ENCODE assay signal across 12 cellular contexts in genomic region chr3:45552031-45552772, GRCh38. TPM values are rescaled to one million over a fixed set of nuclear protein-coding genes. Genes with fewer than 3 reads are reported as not detected.
DNase-seq lines count a peak whose midpoint lies in the region; ATAC-seq and TF ChIP-seq lines count a peak whose summit lies in the region.
"Had no signal": no experiment of that assay in that cellular context is flagged by ENCODE, and none has a peak within 500 bp of the region (broad histone marks: within the 10 kb centered on the region; RNA-seq: fewer than 3 reads in every experiment).

No MANE protein-coding gene starts in this region.

- H2BK5ac ChIP-seq in IMR-90 (ENCODE audit: low read depth, low read length, poor library complexity, severe bottlenecking) = peak overlapping the region; percentile 80

- intact Hi-C loops in IMR-90 (cut with micrococcal nuclease) = no loop called here
- intact Hi-C loops in activated CD8-positive, alpha-beta T cell treated with anti-CD3 and anti-CD28 coated beads for 36 hours (cut with micrococcal nuclease) = no loop called here

- CTCF ChIA-PET in IMR-90 (lab: Yijun Ruan, JAX) = interaction anchor here (1.3 kb wide), 1 partner anchor 108 kb away, joined by 3 read pairs; no protein-coding TSS in a partner anchor
- CTCF ChIA-PET in activated CD8-positive, alpha-beta T cell treated with anti-CD3 and anti-CD28 coated beads for 36 hours (lab: Charles Lee) = interaction anchor here (2.1 kb wide), 1 partner anchor 108 kb away, joined by 6 read pairs; no protein-coding TSS in a partner anchor

- peak overlapping the region; percentile 90 for H2BK120ac ChIP-seq in IMR-90 (ENCODE audit: low read depth, low read length)

- H2BK20ac ChIP-seq in IMR-90 (ENCODE audit: low read depth, low read length) = peak overlapping the region; percentile 91

- H3K27ac Mint-ChIP-seq in endothelial cell (ENCODE audit: unreplicated experiment) (peak overlapping the region; percentile 80), osteocyte (ENCODE audit: unreplicated experiment) (peak overlapping the region; percentile 56)
- H3K27ac Mint-ChIP-seq in activated CD8-positive, alpha-beta T cell treated with anti-CD3 and anti-CD28 coated beads for 36 hours = no peak overlapping the region
- H3K27ac Mint-ChIP-seq: T-cell had no signal

- ATAC-seq in IMR-90 (ENCODE audit: low read depth) (no peak), HG03159 (IDR thresholded peaks at IDR 0.05; ENCODE audit: unreplicated experiment) (no peak)
- no peak for ATAC-seq in activated CD8-positive, alpha-beta T cell treated with anti-CD3 and anti-CD28 coated beads for 36 hours
- ATAC-seq: T-cell had no signal

- H3K23ac ChIP-seq in IMR-90 (ENCODE audit: low read depth, low read length) = peak overlapping the region; percentile 27; the same call in 1 of the 2 replicates

- peak overlapping the region; percentile 51 for H2BK15ac ChIP-seq in IMR-90 (ENCODE audit: low read depth, low read length)

- DNase-seq in A172 (ENCODE audit: low spot score) (peak; percentile 19), IMR-90 (no peak), endothelial cell (ENCODE audit: low spot score) (no peak), osteocyte (ENCODE audit: extremely low spot score, unreplicated experiment) (no peak), NCI-H345 treated with DMSO at 0.1 percent for 48 hours (lab: John Stamatoyannopoulos, UW; ENCODE audit: unreplicated experiment) (no peak), iPS-NIHi7 (ENCODE audit: extremely low spot score) (no peak)
- no peak for DNase-seq in activated CD8-positive, alpha-beta T cell treated with anti-CD3 and anti-CD28 coated beads for 36 hours
- DNase-seq: activated gamma-delta T cell, NCI-H510A, T-cell had no signal

- H3K36me3 Mint-ChIP-seq in endothelial cell (ENCODE audit: low read depth, unreplicated experiment) (no peaks in the 10 kb centered on the region), osteocyte (ENCODE audit: unreplicated experiment) (peaks cover 6% of the 10 kb centered on the region)
- H3K36me3 Mint-ChIP-seq in activated CD8-positive, alpha-beta T cell treated with anti-CD3 and anti-CD28 coated beads for 36 hours (ENCODE audit: low read depth) = peaks cover 4% of the 10 kb centered on the region

- no peak overlapping the region for H3K9ac ChIP-seq in IMR-90 (ENCODE audit: low read depth, low read length)

- peak overlapping the region; percentile 90 for H2AK5ac ChIP-seq in IMR-90 (ENCODE audit: low read depth, low read length)

- peak overlapping the region; percentile 10 for H3K18ac ChIP-seq in IMR-90 (ENCODE audit: low read depth, low read length)

- no peak overlapping the region for H3K4me3 ChIP-seq in IMR-90 (ENCODE audit: insufficient read depth, low read depth, low read length)

- no peak for TF ChIP-seq RAD21 in IMR-90 (IDR thresholded peaks at IDR 0.05; ENCODE audit: low read length)

- peak overlapping the region; percentile 67 for H3K56ac ChIP-seq in IMR-90 (ENCODE audit: extremely low read depth, insufficient read depth, low read length)

- TF ChIP-seq CTCF in IMR-90 (conservative IDR thresholded peaks at IDR 0.05; ENCODE audit: low read depth, low read length) (no peak), endothelial cell (IDR thresholded peaks at IDR 0.05; ENCODE audit: unreplicated experiment) (no peak), osteocyte (IDR thresholded peaks at IDR 0.05) (no peak)
- TF ChIP-seq CTCF in activated CD8-positive, alpha-beta T cell treated with anti-CD3 and anti-CD28 coated beads for 36 hours (IDR thresholded peaks at IDR 0.05) = no peak

- BruUV-seq in IMR-90 (replicated peaks; lab: Mats Ljungman, UMichigan) = no TSS peak

- H3K4me3 Mint-ChIP-seq in endothelial cell (ENCODE audit: unreplicated experiment) = no peak overlapping the region
- H3K4me3 Mint-ChIP-seq in osteocyte (ENCODE audit: unreplicated experiment) = no peak overlapping the region
- H3K4me3 Mint-ChIP-seq in activated CD8-positive, alpha-beta T cell treated with anti-CD3 and anti-CD28 coated beads for 36 hours = no peak overlapping the region
- H3K4me3 Mint-ChIP-seq: T-cell had no signal

- H3K4me1 Mint-ChIP-seq in endothelial cell (ENCODE audit: unreplicated experiment) = peaks cover 52% of the 10 kb centered on the region
- H3K4me1 Mint-ChIP-seq in osteocyte (ENCODE audit: unreplicated experiment) = peaks cover 63% of the 10 kb centered on the region
- H3K4me1 Mint-ChIP-seq in activated CD8-positive, alpha-beta T cell treated with anti-CD3 and anti-CD28 coated beads for 36 hours (ENCODE audit: low read depth) = peaks cover 9% of the 10 kb centered on the region

- H4K8ac ChIP-seq in IMR-90 (ENCODE audit: low read depth in 2 of 2, low read length in 2 of 2) = peak overlapping the region; percentile 13 to 67

- H3K27me3 ChIP-seq in IMR-90 (ENCODE audit: control insufficient read depth, insufficient read depth, low read length) = no peaks in the 10 kb centered on the region
- H3K27me3 ChIP-seq: BE2C had no signal

- peaks cover 40% of the 10 kb centered on the region for H3K9me1 ChIP-seq in IMR-90 (ENCODE audit: insufficient read depth, low read length)

- peak overlapping the region; percentile 33 for H2AK9ac ChIP-seq in IMR-90 (replicated peaks; ENCODE audit: low read depth, low read length, poor library complexity)

- H3K27ac ChIP-seq in IMR-90 (ENCODE audit: insufficient read depth, low read length) = peak overlapping the region; percentile 51

- TF ChIP-seq POLR2A in IMR-90 (IDR thresholded peaks at IDR 0.05; ENCODE audit: low read depth, low read length) = no peak

- 92% methylated on average over 2 of the region's 10 CpGs; no CpG with 5 or more reads in 1 of the 2 experiments for WGBS in IMR-90 (ENCODE audit: extremely low coverage in 2 of 2, insufficient read length in 1 of 2), 2 experiments

- H4K20me1 ChIP-seq in IMR-90 (ENCODE audit: insufficient read depth, low read length) = no peaks in the 10 kb centered on the region

- peak overlapping the region; percentile 17 for H4K5ac ChIP-seq in IMR-90 (ENCODE audit: low read depth, low read length)

- in situ Hi-C loops in IMR-90 (cut with MboI; ENCODE audit: low sequenced_read_pairs) = no loop called here

- H3K36me3 ChIP-seq in IMR-90 (ENCODE audit: control insufficient read depth, insufficient read depth, low read length) = no peaks in the 10 kb centered on the region; the same call in 1 of the 2 replicates
- H3K36me3 ChIP-seq: BE2C had no signal

- peak overlapping the region; percentile 4 for H3K4me2 ChIP-seq in IMR-90 (ENCODE audit: low read depth, low read length)

- peaks cover 43% of the 10 kb centered on the region for H3K4me1 ChIP-seq in IMR-90 (ENCODE audit: control insufficient read depth, insufficient read depth, low read length)

- dilution Hi-C loops in IMR-90 (cut with HindIII; ENCODE audit: low sequenced_read_pairs, unreplicated experiment) = no loop called here

- peak overlapping the region; percentile 77 for H4K91ac ChIP-seq in IMR-90 (ENCODE audit: insufficient read depth, low read depth, low read length)

- peak overlapping the region; percentile 60 for H3K14ac ChIP-seq in IMR-90 (replicated peaks; ENCODE audit: low read depth, low read length)

- H3K9me3 Mint-ChIP-seq in endothelial cell (ENCODE audit: unreplicated experiment) (no peaks in the 10 kb centered on the region), osteocyte (ENCODE audit: unreplicated experiment) (no peaks in the 10 kb centered on the region)
- H3K9me3 Mint-ChIP-seq in activated CD8-positive, alpha-beta T cell treated with anti-CD3 and anti-CD28 coated beads for 36 hours = no peaks in the 10 kb centered on the region
- H3K9me3 Mint-ChIP-seq: T-cell had no signal

- POLR2A ChIA-PET in IMR-90 (lab: Charles Lee; ENCODE audit: unreplicated experiment) = no interaction called here
- POLR2A ChIA-PET in activated CD8-positive, alpha-beta T cell treated with anti-CD3 and anti-CD28 coated beads for 36 hours (lab: Charles Lee) = no interaction called here

- no peak overlapping the region for H2AFZ ChIP-seq in IMR-90 (replicated peaks; ENCODE audit: low read length, poor library complexity)

- H3K4ac ChIP-seq in IMR-90 (ENCODE audit: low read depth, low read length) = peak overlapping the region; percentile 91

- no peaks in the 10 kb centered on the region for H3K9me3 ChIP-seq in IMR-90 (ENCODE audit: control insufficient read depth, insufficient read depth, low read length)
- H3K9me3 ChIP-seq: BE2C had no signal

- H3K79me1 ChIP-seq in IMR-90 (ENCODE audit: low read depth in 1 of 2, low read length in 2 of 2) = peaks cover 3% of the 10 kb centered on the region in 2 experiments; a peak in 1 of 4 replicates

- H3K27me3 Mint-ChIP-seq in endothelial cell (ENCODE audit: unreplicated experiment) (peaks cover 7% of the 10 kb centered on the region), osteocyte (ENCODE audit: unreplicated experiment) (no peaks in the 10 kb centered on the region)
- H3K27me3 Mint-ChIP-seq in activated CD8-positive, alpha-beta T cell treated with anti-CD3 and anti-CD28 coated beads for 36 hours = no peaks in the 10 kb centered on the region
- H3K27me3 Mint-ChIP-seq: T-cell had no signal

TF ChIP-seq in IMR-90, 13 proteins besides CTCF, POLR2A, EP300 and RAD21 (continues in another document):
- TF ChIP-seq ELK1 (IDR thresholded peaks at IDR 0.05; ENCODE audit: borderline replicate concordance, low read depth, low read length) = no peak
- TF ChIP-seq CEBPB (IDR thresholded peaks at IDR 0.05; ENCODE audit: low read depth, low read length) = no peak
- no peak for TF ChIP-seq CHD1 (IDR thresholded peaks at IDR 0.05; ENCODE audit: low read depth, low read length)
- TF ChIP-seq NFE2L2 (IDR thresholded peaks at IDR 0.05; ENCODE audit: low read depth, low read length) = no peak
- no peak for TF ChIP-seq SMC3 (IDR thresholded peaks at IDR 0.05; ENCODE audit: low read depth, low read length)
- TF ChIP-seq MXI1 (IDR thresholded peaks at IDR 0.05; ENCODE audit: borderline replicate concordance, low read depth, low read length) = no peak
- TF ChIP-seq RFX5 (IDR thresholded peaks at IDR 0.05; ENCODE audit: low read depth, low read length) = no peak

RNA-seq across cellular contexts. Expression of gene LIMD1, which starts 42.3 kb away (rescaled TPM):
- 8.7 TPM in 2 replicates for total RNA-seq in A172 (2014; rRNA removed; shearing (Covaris generic))
- 21.5 and 22.5 TPM in 2 replicates for total RNA-seq in IMR-90 (2012; rRNA removed)
- 20.5 and 20.9 TPM in 2 replicates for polyA plus RNA-seq in IMR-90 (2012; rRNA removed)
- 12.3 and 13.9 TPM in 2 replicates for polyA plus RNA-seq in IMR-90 (2012; cell fraction: cytosol; rRNA removed)
- 52.7 and 53.0 TPM in 2 replicates for polyA plus RNA-seq in IMR-90 (2012; cell fraction: nucleus; rRNA removed; ENCODE audit: low replicate concordance)
- total RNA-seq in endothelial cell (ENCODE audit: unreplicated experiment) = 56.1 TPM
- total RNA-seq in osteocyte = 28.3 and 33.8 TPM in 2 replicates
- total RNA-seq in activated CD8-positive, alpha-beta T cell treated with anti-CD3 and anti-CD28 coated beads for 36 hours = 10 to 100 TPM; 34.5 to 36.5 TPM
